8 cellular contexts compared by ENCODE assay signal in the genomic region with DNA sequence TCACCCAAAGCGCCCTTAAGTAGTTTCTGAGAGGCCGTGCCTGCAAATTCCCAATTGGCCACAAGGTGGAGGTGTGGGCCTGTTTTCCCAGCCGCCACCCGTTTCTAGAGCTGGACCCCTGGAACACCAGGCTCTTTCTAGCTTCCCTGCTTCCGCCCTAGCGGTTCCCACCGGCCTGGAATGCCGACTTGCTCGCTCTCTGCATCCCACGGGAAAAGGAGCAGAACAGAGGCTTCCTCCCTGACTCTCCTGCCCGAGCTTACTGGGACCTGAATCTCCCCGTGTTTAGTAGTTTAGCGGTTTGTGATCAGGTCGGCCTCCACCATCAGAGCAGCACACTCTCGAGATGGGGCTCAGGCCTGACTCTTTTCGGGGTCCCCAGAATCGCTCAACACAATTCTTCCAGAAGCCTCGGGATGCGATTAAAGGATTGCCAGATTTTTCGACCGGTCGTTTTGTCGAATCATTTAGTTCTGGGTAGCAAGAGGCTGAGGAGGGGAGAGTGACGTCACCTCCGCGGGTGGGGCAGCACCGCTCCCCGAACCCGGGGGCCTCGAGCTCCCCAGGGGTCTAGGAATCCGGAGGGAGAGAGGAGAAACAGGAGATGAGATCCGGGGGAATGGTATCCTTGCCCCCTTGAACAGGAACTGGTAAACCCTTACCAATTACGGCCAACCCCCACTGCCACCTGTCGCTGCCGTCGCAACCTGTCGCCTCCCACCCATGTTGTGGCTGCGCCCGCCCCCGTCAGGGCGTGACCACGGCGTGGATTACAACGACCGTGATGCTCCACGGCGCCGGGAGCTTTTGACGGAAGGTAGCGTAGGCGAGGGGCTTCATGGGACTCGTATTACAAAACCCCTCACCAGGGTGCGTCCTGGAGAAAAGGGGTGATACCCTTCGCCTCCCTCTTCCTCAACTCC. TPM values are rescaled to one million over a fixed set of nuclear protein-coding genes. Genes with fewer than 3 reads are reported as not detected.
DNase-seq lines count a peak whose midpoint lies in the region; ATAC-seq, FAIRE-seq and TF ChIP-seq lines count a peak whose summit lies in the region.

No MANE protein-coding gene starts in this region.

- peak overlapping the region; percentile 99 for H3K27ac Mint-ChIP-seq in activated T-helper 1 cell treated with anti-CD3 and anti-CD28 coated beads, Interleukin-12 subunit alpha, Interleukin-12 subunit beta, Interleukin-2, Interleukin-4 antibody, amounts not matched to agents 30 ng/mL and 10 ng/mL and 1 ng/mL, durations not matched to agents 14 hours and 24 hours and 36 hours

- BruUV-seq in A673 (replicated peaks; lab: Mats Ljungman, UMichigan) (TSS peak; percentile 85), PC-3 (replicated peaks; lab: Mats Ljungman, UMichigan) (TSS peak; percentile 69)

- peak overlapping the region; percentile 65 for H3K4me3 ChIP-seq in A673 (ENCODE audit: low read depth, low read length, poor library complexity, severe bottlenecking)
- H3K4me3 ChIP-seq in PC-3 (ENCODE audit: low read length), result peak overlapping the region; percentile 60

- TF ChIP-seq CTCF in A673 (conservative IDR thresholded peaks at IDR 0.05; ENCODE audit: low read depth, low read length), result peak; percentile 87
- TF ChIP-seq CTCF in PC-3 (conservative IDR thresholded peaks at IDR 0.05; ENCODE audit: low read depth, low read length), result peak; percentile 89

- H2AFZ ChIP-seq in PC-3 (ENCODE audit: low read length), result peak overlapping the region; percentile 79

- peaks cover 8% of the 10 kb centered on the region for H3K9me3 Mint-ChIP-seq in activated T-helper 1 cell treated with anti-CD3 and anti-CD28 coated beads, Interleukin-12 subunit alpha, Interleukin-12 subunit beta, Interleukin-2, Interleukin-4 antibody, amounts not matched to agents 30 ng/mL and 10 ng/mL and 1 ng/mL, durations not matched to agents 14 hours and 24 hours and 36 hours

- DNase-seq in A673 (ENCODE audit: low spot score) (peak; percentile 89), HTR-8/SVneo (ENCODE audit: insufficient read length, low spot score) (peak; percentile 52), PC-3 (peak; percentile 82), fibroblast of peridontal ligament (ENCODE audit: extremely low read depth) (peak; percentile 61), occipital lobe (lab: John Stamatoyannopoulos, UW) (peak; percentile 52), superior temporal gyrus (ENCODE audit: extremely low spot score) (peak; percentile 92)
- peak; percentile 86 for DNase-seq in activated T-helper 1 cell treated with anti-CD3 and anti-CD28 coated beads, Interleukin-12 subunit alpha, Interleukin-12 subunit beta, Interleukin-2, Interleukin-4 antibody, amounts not matched to agents 30 ng/mL and 10 ng/mL and 1 ng/mL, durations not matched to agents 14 hours and 24 hours and 36 hours (ENCODE audit: low spot score)

- H3K9ac ChIP-seq in PC-3 (ENCODE audit: low read length), result no peak overlapping the region

- CTCF ChIA-PET in A673 (lab: Charles Lee) (interaction anchor here (0.5 to 2.3 kb wide), 19 partner anchors 11 to 739 kb away, joined by 3 to 16 read pairs (median 3); a partner anchor contains a TSS), PC-3 (lab: Charles Lee) (interaction anchor here (0.6 to 1.4 kb wide), 8 partner anchors 10 to 663 kb away, joined by 3 to 8 read pairs (median 4); a partner anchor contains a TSS)

- H3K9me2 ChIP-seq in PC-3 (replicated peaks; ENCODE audit: low read length), result no peaks in the 10 kb centered on the region

- no peaks in the 10 kb centered on the region for H3K27me3 ChIP-seq in A673 (replicated peaks; ENCODE audit: insufficient read depth, low read depth, low read length, poor library complexity)
- H3K27me3 ChIP-seq in PC-3 (ENCODE audit: low read length), result no peaks in the 10 kb centered on the region

- H3K4me1 Mint-ChIP-seq in activated T-helper 1 cell treated with anti-CD3 and anti-CD28 coated beads, Interleukin-12 subunit alpha, Interleukin-12 subunit beta, Interleukin-2, Interleukin-4 antibody, amounts not matched to agents 30 ng/mL and 10 ng/mL and 1 ng/mL, durations not matched to agents 14 hours and 24 hours and 36 hours (ENCODE audit: low read depth), result peaks cover 52% of the 10 kb centered on the region

- H3K36me3 ChIP-seq in A673 (ENCODE audit: insufficient read depth, low read length, poor library complexity, severe bottlenecking) (no peaks in the 10 kb centered on the region), PC-3 (ENCODE audit: low read depth, low read length) (no peaks in the 10 kb centered on the region)

- H4K20me1 ChIP-seq in PC-3 (ENCODE audit: low read length), result no peaks in the 10 kb centered on the region

- ATAC-seq in GM18502 (IDR thresholded peaks at IDR 0.05; ENCODE audit: poor library complexity, unreplicated experiment) (peak; percentile 62), PC-3 (peak; percentile 84)

- POLR2A ChIA-PET in A673 (lab: Charles Lee; ENCODE audit: low non-redundant PET), result interaction anchor here (0.5 to 0.7 kb wide), 2 partner anchors 206 to 421 kb away, joined by 3 read pairs; no protein-coding TSS in a partner anchor
- POLR2A ChIA-PET in PC-3 (lab: Charles Lee; ENCODE audit: unreplicated experiment), result no interaction called here

- H3K4me1 ChIP-seq in A673 (ENCODE audit: insufficient read depth, low read length, poor library complexity, severe bottlenecking), result no peaks in the 10 kb centered on the region
- no peaks in the 10 kb centered on the region; the same call in 1 of the 2 replicates for H3K4me1 ChIP-seq in PC-3 (ENCODE audit: insufficient read depth, low read length)

- H3F3A ChIP-seq in PC-3 (ENCODE audit: low read length, unreplicated experiment), result no peaks in the 10 kb centered on the region

- no peaks in the 10 kb centered on the region for H3K79me2 ChIP-seq in PC-3 (ENCODE audit: low read length)

- intact Hi-C loops in A673 (cut with micrococcal nuclease; ENCODE audit: unreplicated experiment) (loop anchor here (2.0 to 10.0 kb wide), 3 partner anchors 103 to 567 kb away; no protein-coding TSS in a partner anchor), PC-3 (cut with micrococcal nuclease) (loop anchor here (1.0 kb wide), 3 partner anchors 104 to 426 kb away; no protein-coding TSS in a partner anchor)
- intact Hi-C loops in activated T-helper 1 cell treated with anti-CD3 and anti-CD28 coated beads, Interleukin-12 subunit alpha, Interleukin-12 subunit beta, Interleukin-2, Interleukin-4 antibody, amounts not matched to agents 30 ng/mL and 10 ng/mL and 1 ng/mL, durations not matched to agents 14 hours and 24 hours and 36 hours (cut with micrococcal nuclease), result loop anchor here (1.0 to 5.0 kb wide), 12 partner anchors 12 to 565 kb away; a partner anchor contains a TSS

- H3K36me3 Mint-ChIP-seq in activated T-helper 1 cell treated with anti-CD3 and anti-CD28 coated beads, Interleukin-12 subunit alpha, Interleukin-12 subunit beta, Interleukin-2, Interleukin-4 antibody, amounts not matched to agents 30 ng/mL and 10 ng/mL and 1 ng/mL, durations not matched to agents 14 hours and 24 hours and 36 hours (ENCODE audit: low read depth), result peaks cover 24% of the 10 kb centered on the region

- no peaks in the 10 kb centered on the region for H3K9me3 ChIP-seq in A673 (ENCODE audit: low read depth, low read length, poor library complexity, severe bottlenecking)
- H3K9me3 ChIP-seq in PC-3 (ENCODE audit: low read length), result no peaks in the 10 kb centered on the region

- H3K27me3 Mint-ChIP-seq in activated T-helper 1 cell treated with anti-CD3 and anti-CD28 coated beads, Interleukin-12 subunit alpha, Interleukin-12 subunit beta, Interleukin-2, Interleukin-4 antibody, amounts not matched to agents 30 ng/mL and 10 ng/mL and 1 ng/mL, durations not matched to agents 14 hours and 24 hours and 36 hours (ENCODE audit: insufficient read depth), result no peaks in the 10 kb centered on the region

- no peak for FAIRE-seq in HTR-8/SVneo (lab: Jason Lieb, UNC)

- peak overlapping the region; percentile 85 for H3K27ac ChIP-seq in A673 (ENCODE audit: low read depth, low read length, poor library complexity, severe bottlenecking)
- H3K27ac ChIP-seq in PC-3 (ENCODE audit: low read length), result no peak overlapping the region

- H3K4me3 Mint-ChIP-seq in activated T-helper 1 cell treated with anti-CD3 and anti-CD28 coated beads, Interleukin-12 subunit alpha, Interleukin-12 subunit beta, Interleukin-2, Interleukin-4 antibody, amounts not matched to agents 30 ng/mL and 10 ng/mL and 1 ng/mL, durations not matched to agents 14 hours and 24 hours and 36 hours, result peak overlapping the region; percentile 90

- H3K4me2 ChIP-seq in PC-3 (ENCODE audit: low read length), result peak overlapping the region; percentile 79

RNA-seq across cellular contexts. Expression of a gene that starts 8.0 kb away (rescaled TPM):
- total RNA-seq in A673 (2021) (0.47 and 0.63 TPM in 2 replicates), PC-3 (2014; rRNA removed) (1.2 and 3.0 TPM in 2 replicates), occipital lobe (0.16 TPM)
- total RNA-seq in activated T-helper 1 cell treated with anti-CD3 and anti-CD28 coated beads, Interleukin-12 subunit alpha, Interleukin-12 subunit beta, Interleukin-2, Interleukin-4 antibody, amounts not matched to agents 30 ng/mL and 10 ng/mL and 1 ng/mL, durations not matched to agents 14 hours and 24 hours and 36 hours, result 15.8 and 16.4 TPM in 2 replicates

RNA-seq across cellular contexts. Expression of a gene that starts 18.8 kb away (rescaled TPM):
- total RNA-seq in A673 (2021) (42.7 and 45.0 TPM in 2 replicates), PC-3 (2014; rRNA removed) (130 and 152 TPM in 2 replicates), occipital lobe (18.9 TPM)
- 84.3 and 84.8 TPM in 2 replicates for total RNA-seq in activated T-helper 1 cell treated with anti-CD3 and anti-CD28 coated beads, Interleukin-12 subunit alpha, Interleukin-12 subunit beta, Interleukin-2, Interleukin-4 antibody, amounts not matched to agents 30 ng/mL and 10 ng/mL and 1 ng/mL, durations not matched to agents 14 hours and 24 hours and 36 hours

RNA-seq across cellular contexts. Expression of a gene that starts 26.7 kb away (rescaled TPM):
- total RNA-seq in A673 (2021), result 143 and 155 TPM in 2 replicates
- 165 and 210 TPM in 2 replicates for total RNA-seq in PC-3 (2014; rRNA removed)
- total RNA-seq in activated T-helper 1 cell treated with anti-CD3 and anti-CD28 coated beads, Interleukin-12 subunit alpha, Interleukin-12 subunit beta, Interleukin-2, Interleukin-4 antibody, amounts not matched to agents 30 ng/mL and 10 ng/mL and 1 ng/mL, durations not matched to agents 14 hours and 24 hours and 36 hours, result 171 and 178 TPM in 2 replicates
- 17.5 TPM for total RNA-seq in occipital lobe

RNA-seq across cellular contexts. Expression of a gene that starts 28.3 kb away (rescaled TPM):
- 6.4 and 6.7 TPM in 2 replicates for total RNA-seq in A673 (2021)
- total RNA-seq in PC-3 (2014; rRNA removed), result 3.1 and 3.6 TPM in 2 replicates
- 23.7 and 24.0 TPM in 2 replicates for total RNA-seq in activated T-helper 1 cell treated with anti-CD3 and anti-CD28 coated beads, Interleukin-12 subunit alpha, Interleukin-12 subunit beta, Interleukin-2, Interleukin-4 antibody, amounts not matched to agents 30 ng/mL and 10 ng/mL and 1 ng/mL, durations not matched to agents 14 hours and 24 hours and 36 hours
- 2.3 TPM for total RNA-seq in occipital lobe
